In genomic region chr5:94267350-94267899, GRCh38 we compare ENCODE assay signal across 23 cellular contexts.
"Had no signal": no experiment of that assay in that cellular context is flagged by ENCODE, and none has a peak within 500 bp of the region (broad histone marks: within the 10 kb centered on the region; RNA-seq: fewer than 3 reads in every experiment).

No MANE protein-coding gene starts in this region.

- H3K79me2 ChIP-seq: parathyroid adenoma had no signal

- H3K4me1 ChIP-seq: esophagus squamous epithelium, gastroesophageal sphincter, parathyroid adenoma, psoas muscle, right lobe of liver, tibial artery, upper lobe of left lung, uterus had no signal

- H3K4me1 Mint-ChIP-seq: immature natural killer cell; naive B cell; nephron; stimulated activated memory B cell treated with anti-CD40 and anti-IgM and Interleukin-4, amounts not matched to agents 10 μg/mL and 1 μg/mL and 100 μg/mL, for 72 hours had no signal

- H3K9ac ChIP-seq: parathyroid adenoma had no signal

- H2AFZ ChIP-seq: parathyroid adenoma had no signal

- H3K27me3 ChIP-seq: esophagus squamous epithelium, gastroesophageal sphincter, right lobe of liver, tibial artery, upper lobe of left lung, uterus had no signal

- H3K27ac Mint-ChIP-seq: dendritic cell treated with granulocyte-macrophage colony-stimulating factor and Interleukin-4, amounts not matched to agents 40 ng/mL and 50 ng/mL, for 4 days; effector memory CD8-positive, alpha-beta T cell; immature natural killer cell; nephron; stimulated activated memory B cell treated with anti-CD40 and anti-IgM and Interleukin-4, amounts not matched to agents 10 μg/mL and 1 μg/mL and 100 μg/mL, for 72 hours; stimulated activated naive CD8-positive, alpha-beta T cell treated with anti-CD3 and anti-CD28 coated beads, Interleukin-15, Interleukin-2, amounts not matched to agents 100 ng/mL and 50 ng/mL, for 24 hours had no signal

- H3K4me3 Mint-ChIP-seq: dendritic cell treated with granulocyte-macrophage colony-stimulating factor and Interleukin-4, amounts not matched to agents 40 ng/mL and 50 ng/mL, for 4 days; effector memory CD8-positive, alpha-beta T cell; immature natural killer cell; naive B cell; nephron; stimulated activated memory B cell treated with anti-CD40 and anti-IgM and Interleukin-4, amounts not matched to agents 10 μg/mL and 1 μg/mL and 100 μg/mL, for 72 hours; stimulated activated naive CD8-positive, alpha-beta T cell treated with anti-CD3 and anti-CD28 coated beads, Interleukin-15, Interleukin-2, amounts not matched to agents 100 ng/mL and 50 ng/mL, for 24 hours had no signal

- H3K9me3 ChIP-seq: esophagus squamous epithelium, gastroesophageal sphincter, tibial artery, upper lobe of left lung, uterus had no signal

- H3K9me3 Mint-ChIP-seq: dendritic cell treated with granulocyte-macrophage colony-stimulating factor and Interleukin-4, amounts not matched to agents 40 ng/mL and 50 ng/mL, for 4 days; effector memory CD8-positive, alpha-beta T cell had no signal

- H3K27me3 Mint-ChIP-seq: dendritic cell treated with granulocyte-macrophage colony-stimulating factor and Interleukin-4, amounts not matched to agents 40 ng/mL and 50 ng/mL, for 4 days; stimulated activated naive CD8-positive, alpha-beta T cell treated with anti-CD3 and anti-CD28 coated beads, Interleukin-15, Interleukin-2, amounts not matched to agents 100 ng/mL and 50 ng/mL, for 24 hours had no signal

- H3K36me3 ChIP-seq: esophagus squamous epithelium, gastroesophageal sphincter, right lobe of liver, tibial artery, upper lobe of left lung, uterus had no signal

- DNase-seq: effector memory CD8-positive, alpha-beta T cell; esophagus squamous epithelium; foreskin fibroblast; glutamatergic neuron; immature natural killer cell; left cardiac atrium; left ventricle myocardium superior; mesenchymal stem cell; naive B cell; psoas muscle; retina; right lobe of liver; stimulated activated CD4-positive, alpha-beta T cell treated with anti-CD3 and anti-CD28 coated beads, Interleukin-4, amount 100 ng/mL, for 1 hour; tibial artery; upper lobe of left lung; uterus had no signal

- H3K27ac ChIP-seq: esophagus squamous epithelium, gastroesophageal sphincter, parathyroid adenoma, psoas muscle, right lobe of liver, tibial artery, upper lobe of left lung, uterus had no signal

- H3K36me3 Mint-ChIP-seq: immature natural killer cell, naive B cell had no signal

- ATAC-seq: effector memory CD8-positive, alpha-beta T cell; gastroesophageal sphincter; left cardiac atrium; left ventricle myocardium superior; psoas muscle; right lobe of liver; stimulated activated memory B cell treated with anti-CD40 and anti-IgM and Interleukin-4, amounts not matched to agents 10 μg/mL and 1 μg/mL and 100 μg/mL, for 72 hours had no signal

- H3K4me3 ChIP-seq: esophagus squamous epithelium, gastroesophageal sphincter, lung, psoas muscle, right lobe of liver, tibial artery, uterus had no signal
